In the genomic region with DNA sequence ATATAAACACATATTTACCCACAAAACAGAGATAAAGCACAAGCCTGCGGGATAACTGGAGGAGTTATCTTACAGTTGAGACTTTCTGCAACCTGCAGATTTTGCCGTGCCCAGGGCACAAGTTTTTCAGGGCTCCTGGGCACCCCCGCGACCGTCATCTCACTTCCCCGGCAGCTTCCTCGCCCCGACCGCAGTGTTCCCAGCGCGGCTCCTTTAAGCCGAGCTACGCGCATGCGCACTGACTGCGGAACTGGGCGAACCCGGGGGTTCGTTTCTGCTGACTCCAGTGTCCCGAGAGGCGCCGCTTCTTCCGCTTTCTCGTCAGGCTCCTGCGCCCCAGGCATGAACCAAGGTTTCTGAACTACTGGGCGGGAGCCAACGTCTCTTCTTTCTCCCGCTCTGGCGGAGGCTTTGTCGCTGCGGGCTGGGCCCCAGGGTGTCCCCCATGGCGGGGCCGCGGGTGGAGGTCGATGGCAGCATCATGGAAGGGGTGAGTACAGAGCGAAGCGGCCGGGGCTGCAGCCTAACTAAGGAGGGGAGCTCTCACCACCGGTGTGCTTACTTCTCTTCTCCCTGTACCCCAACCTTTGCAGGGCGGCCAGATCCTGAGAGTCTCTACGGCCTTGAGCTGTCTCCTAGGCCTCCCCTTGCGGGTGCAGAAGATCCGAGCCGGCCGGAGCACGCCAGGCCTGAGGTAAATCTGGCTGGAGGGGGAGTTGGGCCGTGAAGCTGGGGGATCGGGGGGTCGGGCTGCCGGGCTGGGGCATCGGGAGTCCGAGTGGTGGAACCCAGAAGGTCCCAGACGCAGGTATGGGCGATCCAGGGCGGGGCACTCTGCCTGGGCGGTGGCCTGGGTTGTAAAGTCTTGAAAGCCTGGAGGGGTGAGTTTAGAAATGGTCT, we compare ENCODE assay signal across 8 cellular contexts. TPM values are rescaled to one million over a fixed set of nuclear protein-coding genes. Genes with fewer than 3 reads are reported as not detected.
DNase-seq lines count a peak whose midpoint lies in the region; TF ChIP-seq lines count a peak whose summit lies in the region.

RTCA (plus strand) TSS at position 286 of the 900 bp plus-strand sequence; CDS start at position 446, 160 bp downstream.

- peak within 1 kb of the TSS; percentile 98 for H3K27ac Mint-ChIP-seq in neural crest cell (ENCODE audit: unreplicated experiment)

- H3K9me3 ChIP-seq in HAP-1 (peaks cover 2% of the 10 kb centered on the region; the same call in 1 of the 2 replicates), MM.1S (replicated peaks; ENCODE audit: insufficient read depth, low read length) (no peaks in the 10 kb centered on the region), stomach smooth muscle (ENCODE audit: control insufficient read depth in 2 of 2, low read length in 2 of 2) (no peaks in the 10 kb centered on the region)

- H2AFZ ChIP-seq in MM.1S (ENCODE audit: low read length): peak within 1 kb of the TSS; percentile 68

- H3K4me1 ChIP-seq in HAP-1: peaks cover 8% of the 10 kb centered on the region
- H3K4me1 ChIP-seq in MM.1S (ENCODE audit: low read length): 0 out of 2 replicates have a peak, but pooled peaks cover 4% of the 10 kb centered on the region
- peaks cover 12% of the 10 kb centered on the region for H3K4me1 ChIP-seq in stomach smooth muscle (ENCODE audit: control insufficient read depth, insufficient read depth, low read length)

- H3K9ac ChIP-seq in MM.1S (ENCODE audit: low read length) (peak within 1 kb of the TSS; percentile 93), stomach smooth muscle (ENCODE audit: low read length in 2 of 2) (peak within 1 kb of the TSS; percentile 84 to 90)

- H3K9me3 Mint-ChIP-seq in neural crest cell: peaks cover 12% of the 10 kb centered on the region

- H3K4me3 Mint-ChIP-seq in neural crest cell: peak within 1 kb of the TSS; percentile 99

- in situ Hi-C loops in HAP-1 (cut with MboI; ENCODE audit: low sequenced_read_pairs): no loop called here

- H3K9me2 ChIP-seq in MM.1S (replicated peaks; ENCODE audit: insufficient read depth, low read length): no peaks in the 10 kb centered on the region

- H3K4me3 ChIP-seq in HAP-1: peak within 1 kb of the TSS; percentile 74
- peak within 1 kb of the TSS; percentile 69 for H3K4me3 ChIP-seq in MM.1S (ENCODE audit: low read length)
- peak within 1 kb of the TSS; percentile 98 for H3K4me3 ChIP-seq in fibroblast of villous mesenchyme (ENCODE audit: low read depth, low read length)
- peak within 1 kb of the TSS; percentile 97 for H3K4me3 ChIP-seq in stomach smooth muscle (ENCODE audit: low read length in 2 of 2)

- H3F3A ChIP-seq in MM.1S (ENCODE audit: insufficient read depth, low read length): no peaks in the 10 kb centered on the region

- H3K36me3 Mint-ChIP-seq in neural crest cell (ENCODE audit: low read depth): peaks cover 41% of the 10 kb centered on the region

- H3K4me2 ChIP-seq in MM.1S (ENCODE audit: low read depth, low read length): peak within 1 kb of the TSS; percentile 78

- no peaks in the 10 kb centered on the region for H4K20me1 ChIP-seq in MM.1S (ENCODE audit: insufficient read depth, low read length)

- no peaks in the 10 kb centered on the region for H3K27me3 Mint-ChIP-seq in neural crest cell (ENCODE audit: low read depth)

- peaks cover 32% of the 10 kb centered on the region for H3K79me2 ChIP-seq in MM.1S (ENCODE audit: low read length)

- H3K4me1 Mint-ChIP-seq in neural crest cell: peaks cover 31% of the 10 kb centered on the region

- peak; percentile 98 for DNase-seq in ELR (ENCODE audit: low read depth)
- peak; percentile 89 to 95 for DNase-seq in HAP-1 (ENCODE audit: low spot score in 2 of 2)
- DNase-seq in MM.1S: peak; percentile 92
- DNase-seq in SIG-M5 (lab: John Stamatoyannopoulos, UW): peak; percentile 74
- DNase-seq in activated gamma-delta T cell treated with Interleukin-2 at 50 U/mL for 16 hours: peak; percentile 94
- DNase-seq in fibroblast of villous mesenchyme (ENCODE audit: low read depth): peak; percentile 95
- DNase-seq in neural crest cell (ENCODE audit: low read depth, low spot score): peak; percentile 93

- TF ChIP-seq CTCF in MM.1S (IDR thresholded peaks at IDR 0.05; ENCODE audit: low read length): no peak
- TF ChIP-seq CTCF in fibroblast of villous mesenchyme (IDR thresholded peaks at IDR 0.05; ENCODE audit: insufficient read depth, low read depth, low read length): no peak
- no peak for TF ChIP-seq CTCF in neural crest cell (conservative IDR thresholded peaks at IDR 0.05)

- H3K36me3 ChIP-seq in HAP-1 (replicated peaks): peaks cover 34% of the 10 kb centered on the region
- 0 out of 2 replicates have a peak, but pooled peaks cover 4% of the 10 kb centered on the region for H3K36me3 ChIP-seq in MM.1S (replicated peaks; ENCODE audit: insufficient read depth, low read length)
- peaks cover 12 to 15% of the 10 kb centered on the region in 2 donors for H3K36me3 ChIP-seq in stomach smooth muscle (ENCODE audit: control insufficient read depth in 2 of 2, insufficient read depth in 2 of 2, low read length in 2 of 2)

- peak within 1 kb of the TSS; percentile 81 for H3K27ac ChIP-seq in MM.1S (ENCODE audit: low read length)
- H3K27ac ChIP-seq in stomach smooth muscle (ENCODE audit: low read length): peak within 1 kb of the TSS; percentile 64

- H3K27me3 ChIP-seq in HAP-1 (ENCODE audit: low read depth): no peaks in the 10 kb centered on the region
- H3K27me3 ChIP-seq in MM.1S (replicated peaks; ENCODE audit: insufficient read depth, low read length): no peaks in the 10 kb centered on the region
- no peaks in the 10 kb centered on the region for H3K27me3 ChIP-seq in stomach smooth muscle (ENCODE audit: control insufficient read depth in 1 of 2, insufficient read depth in 2 of 2, low read length in 2 of 2)

RNA-seq across cellular contexts. Expression of gene RTCA, which starts in this region (rescaled TPM):
- total RNA-seq in fibroblast of villous mesenchyme: 31.1 and 32.5 TPM in 2 replicates
- 29.0 and 29.6 TPM in 2 replicates for total RNA-seq in neural crest cell

Comparison
In these comparisons a context has a peak if more than half of its experiments do, and no peak if none do; other contexts are left out.
1. Peak in every context shown above with its lines: DNase-seq, H3K4me3 ChIP-seq and H3K27ac ChIP-seq.